ENCODE assay signal across 9 cellular contexts in genomic region chr9:37144762-37145161, GRCh38. TPM values are rescaled to one million over a fixed set of nuclear protein-coding genes. Genes with fewer than 3 reads are reported as not detected.
DNase-seq lines count a peak whose midpoint lies in the region; ATAC-seq, FAIRE-seq and TF ChIP-seq lines count a peak whose summit lies in the region.
"Had no signal": no experiment of that assay in that cellular context is flagged by ENCODE, and none has a peak within 500 bp of the region (broad histone marks: within the 10 kb centered on the region; RNA-seq: fewer than 3 reads in every experiment).

No MANE protein-coding gene starts in this region.

- H3K4me1 ChIP-seq in cardiac muscle cell (ENCODE audit: low read depth) (peaks cover 22% of the 10 kb centered on the region), heart right ventricle (peaks cover 0 to 48% (median 0%) of the 10 kb centered on the region in 9 donors), astrocyte (ENCODE audit: insufficient read depth, low read length) (peaks cover 5% of the 10 kb centered on the region), PC-9 (replicated peaks; ENCODE audit: insufficient read depth) (no peaks in the 10 kb centered on the region)

- H3K9me3 ChIP-seq in cardiac muscle cell (ENCODE audit: low read depth), result no peaks in the 10 kb centered on the region
- no peaks in the 10 kb centered on the region for H3K9me3 ChIP-seq in heart right ventricle
- no peaks in the 10 kb centered on the region for H3K9me3 ChIP-seq in astrocyte (ENCODE audit: insufficient read depth, low read depth, low read length)
- no peaks in the 10 kb centered on the region for H3K9me3 ChIP-seq in PC-9 (ENCODE audit: insufficient read depth, low read depth)

- no peak overlapping the region for H3K4me3 Mint-ChIP-seq in astrocyte (ENCODE audit: unreplicated experiment)

- no TSS peak for BruUV-seq in PC-9 (replicated peaks; lab: Mats Ljungman, UMichigan)

- H3K4me1 Mint-ChIP-seq in astrocyte (ENCODE audit: low read depth, unreplicated experiment), result peaks cover 11% of the 10 kb centered on the region

- intact Hi-C loops in heart right ventricle (cut with DNase I), result no loop called here
- intact Hi-C loops in PC-9 (cut with micrococcal nuclease; ENCODE audit: unreplicated experiment), result no loop called here

- H3K27me3 ChIP-seq in cardiac muscle cell (no peaks in the 10 kb centered on the region), heart right ventricle (no peaks in the 10 kb centered on the region), astrocyte (ENCODE audit: insufficient read depth, low read length) (no peaks in the 10 kb centered on the region), PC-9 (ENCODE audit: insufficient read depth, low read depth) (no peaks in the 10 kb centered on the region)

- TF ChIP-seq CTCF in cardiac muscle cell (IDR thresholded peaks at IDR 0.05; ENCODE audit: low read depth, low read length) (no peak), heart right ventricle (IDR thresholded peaks at IDR 0.05) (no peak), astrocyte (IDR thresholded peaks at IDR 0.05; ENCODE audit: insufficient read depth, low read depth, low read length) (no peak), PC-9 (conservative IDR thresholded peaks at IDR 0.05) (no peak)

- no peaks in the 10 kb centered on the region for H3F3A ChIP-seq in PC-9 (ENCODE audit: insufficient read depth, low read depth)

- FAIRE-seq in astrocyte (lab: Jason Lieb, UNC), result no peak

- H3K36me3 ChIP-seq in cardiac muscle cell (no peaks in the 10 kb centered on the region), heart right ventricle (peaks cover 0 to 7% (median 0%) of the 10 kb centered on the region in 9 donors), astrocyte (ENCODE audit: insufficient read depth, low read length) (no peaks in the 10 kb centered on the region), PC-9 (ENCODE audit: low read depth) (no peaks in the 10 kb centered on the region)

- CTCF ChIA-PET in PC-9 (lab: Charles Lee), result no interaction called here

- POLR2A ChIA-PET in PC-9 (lab: Charles Lee; ENCODE audit: unreplicated experiment), result interaction anchor here (0.6 kb wide), 1 partner anchor 59 kb away, joined by 4 read pairs; no protein-coding TSS in a partner anchor

- peak overlapping the region; percentile 56 for H3K4me2 ChIP-seq in astrocyte (ENCODE audit: low read length)
- H3K4me2 ChIP-seq in PC-9, result no peak overlapping the region

- H3K27ac ChIP-seq in cardiac muscle cell, result peak overlapping the region; percentile 31
- no peak overlapping the region for H3K27ac ChIP-seq in heart right ventricle
- no peak overlapping the region for H3K27ac ChIP-seq in astrocyte (ENCODE audit: low read depth, low read length)
- no peak overlapping the region for H3K27ac ChIP-seq in PC-9

- ATAC-seq in heart right ventricle (no peak), HG03108 (IDR thresholded peaks at IDR 0.05; ENCODE audit: unreplicated experiment) (peak; percentile 40), GM21515 (IDR thresholded peaks at IDR 0.05; ENCODE audit: unreplicated experiment) (no peak), GM21528 (IDR thresholded peaks at IDR 0.05; ENCODE audit: low FRiP score, unreplicated experiment) (no peak)

- no peaks in the 10 kb centered on the region for H3K36me3 Mint-ChIP-seq in astrocyte (ENCODE audit: low read depth, unreplicated experiment)

- WGBS in heart right ventricle, 2 donors, result 80 to 81% methylated on average over 2 of the region's 2 CpGs

- peak overlapping the region; percentile 16 for H3K27ac Mint-ChIP-seq in astrocyte (ENCODE audit: unreplicated experiment)

- no peaks in the 10 kb centered on the region for H3K9me2 ChIP-seq in PC-9 (ENCODE audit: insufficient read depth)

- H3K4me3 ChIP-seq in cardiac muscle cell (no peak overlapping the region), heart right ventricle (no peak overlapping the region), astrocyte (ENCODE audit: insufficient read depth, low read depth, low read length) (no peak overlapping the region), PC-9 (no peak overlapping the region)

- DNase-seq in cardiac muscle cell (ENCODE audit: low read depth in 1 of 2, low spot score in 1 of 2) (peak in 1 of 2 donors; percentile 73), heart right ventricle (no peak), astrocyte (ENCODE audit: low read depth) (peak; percentile 41), HT-29 (ENCODE audit: low spot score) (no peak), PC-9 (no peak)
- DNase-seq: NCI-H526 treated with DMSO at 0.1 percent for 48 hours had no signal

- H3K79me2 ChIP-seq in astrocyte (ENCODE audit: insufficient read depth, low read length) (peaks cover 9% of the 10 kb centered on the region), PC-9 (ENCODE audit: low read depth) (no peaks in the 10 kb centered on the region)

- H3K27me3 Mint-ChIP-seq in astrocyte (ENCODE audit: low read depth, unreplicated experiment), result no peaks in the 10 kb centered on the region

- no peak overlapping the region for H3K9ac ChIP-seq in astrocyte (ENCODE audit: low read length)

- no peaks in the 10 kb centered on the region for H3K9me3 Mint-ChIP-seq in astrocyte (ENCODE audit: unreplicated experiment)

- H2AFZ ChIP-seq in astrocyte (ENCODE audit: low read depth, low read length) (no peak overlapping the region), PC-9 (no peak overlapping the region)

- H4K20me1 ChIP-seq in astrocyte (ENCODE audit: insufficient read depth, low read length) (peaks cover 10% of the 10 kb centered on the region), PC-9 (ENCODE audit: insufficient read depth) (peaks cover 4% of the 10 kb centered on the region)

RNA-seq across cellular contexts. Expression of gene ZCCHC7, which starts 24.4 kb away (rescaled TPM):
- total RNA-seq in cardiac muscle cell (15.0 and 16.3 TPM in 2 replicates), heart right ventricle (10 to 100 TPM in 5 of 10 donors, 1 to 10 TPM in 5; 7.8 to 11.9 (median 9.8) TPM), astrocyte (21.7 and 25.4 TPM in 2 replicates), PC-9 (2021) (14.1 and 15.9 TPM in 2 replicates)
- polyA plus RNA-seq in cardiac muscle cell (18.8 and 28.3 TPM in 2 replicates), heart right ventricle (1 to 10 TPM; 4.3 to 7.2 TPM)
- 2.7 and 4.6 TPM in 2 replicates for total RNA-seq in HT-29 (2014; rRNA removed; shearing (Covaris generic))
